Comparison of ENCODE assay signal across 1 cellular context in genomic region chr13:25231537-25231936, GRCh38.
TF ChIP-seq lines count a peak whose summit lies in the region.

No MANE protein-coding gene starts in this region.

TF ChIP-seq in K562, 482 proteins besides CTCF, POLR2A, EP300 and RAD21 (continued from another document):
- TF ChIP-seq MLX (CRISPR knock-in tag; conservative IDR thresholded peaks at IDR 0.05), result no peak
- TF ChIP-seq E2F8 (IDR thresholded peaks at IDR 0.05; ENCODE audit: low read depth, partially characterized antibody), result no peak
- TF ChIP-seq BRF1 (IDR thresholded peaks at IDR 0.05; ENCODE audit: borderline replicate concordance, extremely low read depth, insufficient read length), result no peak
- TF ChIP-seq NFRKB (IDR thresholded peaks at IDR 0.05; ENCODE audit: low read depth), result no peak
- no peak for TF ChIP-seq ZBTB1 (CRISPR knock-in tag; IDR thresholded peaks at IDR 0.05; ENCODE audit: borderline replicate concordance, low read depth)
- TF ChIP-seq ZBTB40 (IDR thresholded peaks at IDR 0.05), result no peak
- no peak for TF ChIP-seq ZBTB40 (CRISPR knock-in tag; IDR thresholded peaks at IDR 0.05)
- TF ChIP-seq ZBTB8A (IDR thresholded peaks at IDR 0.05; ENCODE audit: partially characterized antibody), result no peak
TF ChIP-seq in K562: peak in this region for 1.
